ENCODE assay signal across 8 cellular contexts in genomic region chr12:95859344-95859816, GRCh38. TPM values are rescaled to one million over a fixed set of nuclear protein-coding genes. Genes with fewer than 3 reads are reported as not detected.
DNase-seq lines count a peak whose midpoint lies in the region; ATAC-seq and TF ChIP-seq lines count a peak whose summit lies in the region.

No MANE protein-coding gene starts in this region.

- CTCF ChIA-PET in WTC11 (lab: Charles Lee) = no interaction called here

- peaks cover 14% of the 10 kb centered on the region for H3K9me3 Mint-ChIP-seq in WTC11

- peak; percentile 6 for DNase-seq in stimulated activated CD4-positive, alpha-beta T cell treated with anti-CD3 and anti-CD28 coated beads, Interleukin-12 subunit alpha, Interleukin-12 subunit beta, amount 100 ng/mL, for 4 hours
- no peak for DNase-seq in stimulated activated CD4-positive, alpha-beta T cell treated with anti-CD3 and anti-CD28 coated beads, Interleukin-4, amount 100 ng/mL, for 4 hours
- no peak for DNase-seq in WTC11 (ENCODE audit: low spot score)
- peak; percentile 37 for DNase-seq in glomerular visceral epithelial cell (ENCODE audit: extremely low spot score)
- DNase-seq in skeletal muscle cell (ENCODE audit: low read depth) = no peak
- no peak for DNase-seq in GM13977 (ENCODE audit: low spot score)
- DNase-seq in 8988T = no peak

- no peak overlapping the region for H3K27ac Mint-ChIP-seq in WTC11

- H3K4me1 Mint-ChIP-seq in WTC11 = peaks cover 16% of the 10 kb centered on the region

- H3K36me3 ChIP-seq in HUES6 (ENCODE audit: control insufficient read depth, insufficient read depth, low read length) = peaks cover 40% of the 10 kb centered on the region

- peaks cover 5% of the 10 kb centered on the region; the same call in 1 of the 2 replicates for H3K9me3 ChIP-seq in HUES6 (ENCODE audit: control insufficient read depth, insufficient read depth, low read depth, low read length)

- POLR2A ChIA-PET in WTC11 (lab: Charles Lee) = interaction anchor here (0.9 kb wide), 1 partner anchor 69 kb away, joined by 3 read pairs; no protein-coding TSS in a partner anchor

- H3K4me3 ChIP-seq in HUES6 (ENCODE audit: low read depth, low read length) (peak overlapping the region; percentile 92), skeletal muscle cell (ENCODE audit: low read depth, low read length) (peak overlapping the region; percentile 75)

- no peaks in the 10 kb centered on the region for H3K27me3 Mint-ChIP-seq in WTC11 (ENCODE audit: low read depth)

- H3K27ac ChIP-seq in HUES6 (ENCODE audit: low read depth, low read length) = peak overlapping the region; percentile 72

- peaks cover 39% of the 10 kb centered on the region for H3K36me3 Mint-ChIP-seq in WTC11

- H3K4me3 Mint-ChIP-seq in WTC11 = no peak overlapping the region

- TF ChIP-seq CTCF in WTC11 (IDR thresholded peaks at IDR 0.05) (no peak), GM13977 (IDR thresholded peaks at IDR 0.05; ENCODE audit: extremely low read depth, insufficient read depth, missing control alignments) (no peak)

- peaks cover 13% of the 10 kb centered on the region for H3K4me1 ChIP-seq in HUES6 (ENCODE audit: control insufficient read depth, insufficient read depth, low read length)

- peak overlapping the region; percentile 97 for H3K9ac ChIP-seq in HUES6 (ENCODE audit: low read length)

- in situ Hi-C loops in GM13977 (cut with MboI; ENCODE audit: low pct_unique_long_range_greater_than_20kb, low sequenced_read_pairs, unreplicated experiment) = no loop called here

- H3K27me3 ChIP-seq in HUES6 (ENCODE audit: control insufficient read depth, insufficient read depth, low read length) = no peaks in the 10 kb centered on the region

- ATAC-seq in WTC11 = peak; percentile 20

TF ChIP-seq in WTC11, 78 proteins besides CTCF, POLR2A, EP300 and RAD21:
- TF ChIP-seq MAX (CRISPR knock-in tag; IDR thresholded peaks at IDR 0.05) (no peak), ZNF232 (CRISPR knock-in tag; IDR thresholded peaks at IDR 0.05) (no peak), GABPB1 (CRISPR knock-in tag; IDR thresholded peaks at IDR 0.05) (no peak), KAT7 (CRISPR knock-in tag; IDR thresholded peaks at IDR 0.05; ENCODE audit: borderline replicate concordance) (no peak), PREB (CRISPR knock-in tag; IDR thresholded peaks at IDR 0.05; ENCODE audit: borderline replicate concordance) (no peak), NFATC4 (CRISPR knock-in tag; IDR thresholded peaks at IDR 0.05) (no peak), NR2C2 (CRISPR knock-in tag; IDR thresholded peaks at IDR 0.05) (no peak), FOXP1 (CRISPR knock-in tag; IDR thresholded peaks at IDR 0.05; ENCODE audit: borderline replicate concordance) (no peak)

RNA-seq across cellular contexts. Expression of gene SNRPF, which starts 0.6 kb away (rescaled TPM):
- total RNA-seq in WTC11 (2021) = 70.7 to 75.8 TPM (median 74.9 TPM) in 3 replicates

Comparison
In these comparisons a context has a peak if more than half of its experiments do, and no peak if none do; other contexts are left out.
1. DNase-seq: peak in stimulated activated CD4-positive, alpha-beta T cell treated with anti-CD3 and anti-CD28 coated beads, Interleukin-12 subunit alpha, Interleukin-12 subunit beta, amount 100 ng/mL, for 4 hours (single experiment) and glomerular visceral epithelial cell (single experiment); none in stimulated activated CD4-positive, alpha-beta T cell treated with anti-CD3 and anti-CD28 coated beads, Interleukin-4, amount 100 ng/mL, for 4 hours (0 of 2), WTC11 (single experiment), skeletal muscle cell (single experiment), GM13977 (single experiment) and 8988T (single experiment).